8 cellular contexts compared by ENCODE assay signal in the genomic region with DNA sequence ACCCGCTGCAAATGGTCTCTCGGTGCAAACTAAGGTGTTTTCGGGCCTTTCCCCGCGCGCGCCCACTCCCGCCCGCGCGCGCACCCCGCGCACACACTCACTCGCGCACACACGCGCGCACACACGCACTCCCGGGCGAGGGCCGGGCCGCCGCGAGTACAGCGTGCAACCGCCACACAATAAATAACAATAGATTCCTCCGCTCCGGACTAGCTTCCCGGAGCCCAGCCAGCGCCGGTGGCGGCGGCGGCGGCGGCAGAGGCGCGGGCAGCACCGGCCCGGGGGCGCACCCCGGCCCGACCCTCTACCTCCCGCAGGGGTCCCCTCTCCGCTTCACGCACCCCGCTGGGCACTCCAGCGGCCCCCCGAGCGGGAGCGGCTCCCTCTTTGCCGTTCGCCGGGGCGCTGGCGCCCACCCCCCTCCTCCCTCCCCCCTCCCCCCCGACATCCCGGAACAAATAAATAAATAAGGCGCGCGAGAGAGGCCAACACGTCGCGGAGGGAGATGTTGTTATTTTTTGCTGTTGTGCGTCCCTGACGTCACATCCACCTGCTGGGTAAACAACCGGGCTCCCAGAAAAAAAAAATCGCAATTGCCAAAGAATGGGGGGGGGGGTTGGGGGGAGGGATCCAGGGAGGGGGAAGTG. TPM values are rescaled to one million over a fixed set of nuclear protein-coding genes. Genes with fewer than 3 reads are reported as not detected.
DNase-seq lines count a peak whose midpoint lies in the region; ATAC-seq, FAIRE-seq and TF ChIP-seq lines count a peak whose summit lies in the region.

A gene (minus strand): TSS at position 160 of the 647 bp plus-strand sequence. CDS start 385,347 bp downstream, outside the sequence.

- H3K27ac ChIP-seq in A549 (peak within 1 kb of the TSS; percentile 95 to 100), angular gyrus (ENCODE audit: low read depth, low read length) (peak within 1 kb of the TSS; percentile 99)

- H3K4me3 ChIP-seq in A549, result peak within 1 kb of the TSS; percentile 75

- ATAC-seq in A549 (peak; percentile 57 to 63), GM18909 (IDR thresholded peaks at IDR 0.05; ENCODE audit: poor library complexity, unreplicated experiment) (peak; percentile 40), T-helper 17 cell (peak; percentile 75), left ventricle myocardium superior (peak; percentile 75)

- H3K4me2 ChIP-seq in A549, result peak within 1 kb of the TSS; percentile 95

- peak in 1 of 2 experiments; percentile 87 for DNase-seq in A549 (ENCODE audit: low read depth in 1 of 2, low spot score in 1 of 2)
- DNase-seq in MV-4-11 (lab: John Stamatoyannopoulos, UW), result peak; percentile 72
- peak; percentile 58 to 70 (median 61) for DNase-seq in T-helper 17 cell
- peak; percentile 86 for DNase-seq in left ventricle myocardium superior
- peak; percentile 56 to 96 (median 72) for DNase-seq in posterior cingulate gyrus
- DNase-seq in ureter (ENCODE audit: low spot score), result peak; percentile 86

- CTCF ChIA-PET in A549 (lab: Yijun Ruan, JAX), result interaction anchor here (1.0 to 5.8 kb wide), 5 partner anchors 11 to 88 kb away, joined by 3 to 39 read pairs (median 4); no protein-coding TSS in a partner anchor

- H3K36me3 Mint-ChIP-seq in T-helper 17 cell (ENCODE audit: low read depth), result peaks cover 5% of the 10 kb centered on the region

- POLR2A ChIA-PET in A549 (lab: Yijun Ruan, JAX), result interaction anchor here (0.8 to 3.6 kb wide), 10 partner anchors 47 to 389 kb away, joined by 3 to 19 read pairs (median 15); no protein-coding TSS in a partner anchor

- TF ChIP-seq EP300 in A549 (IDR thresholded peaks at IDR 0.05), result no peak; a peak in 1 of 5 replicates

- no peaks in the 10 kb centered on the region for H3K27me3 Mint-ChIP-seq in T-helper 17 cell

- intact Hi-C loops in left ventricle myocardium superior (cut with micrococcal nuclease), result loop anchor here (10.0 kb wide), 2 partner anchors 279 to 459 kb away; no protein-coding TSS in a partner anchor
- intact Hi-C loops in posterior cingulate gyrus (cut with DNase I), result loop anchor here (2.0 to 10.0 kb wide), 4 partner anchors 41 to 521 kb away; no protein-coding TSS in a partner anchor

- peaks cover 32% of the 10 kb centered on the region for H3K4me1 Mint-ChIP-seq in T-helper 17 cell

- H3K9me3 ChIP-seq in A549, result no peaks in the 10 kb centered on the region
- no peaks in the 10 kb centered on the region for H3K9me3 ChIP-seq in T-helper 17 cell (ENCODE audit: control insufficient read depth, low read length, poor library complexity, severe bottlenecking)

- no peak for TF ChIP-seq CTCF in A549 (IDR thresholded peaks at IDR 0.05)

- no peak; a peak in 1 of 5 replicates for TF ChIP-seq RAD21 in A549 (conservative IDR thresholded peaks at IDR 0.05 in 1 of 2, IDR thresholded peaks at IDR 0.05 in 1 of 2)

- peak within 1 kb of the TSS; percentile 98 for H3K4me3 Mint-ChIP-seq in T-helper 17 cell

- TF ChIP-seq POLR2A in A549 (IDR thresholded peaks at IDR 0.05; ENCODE audit: low read length), result peak; percentile 31

- H3K27ac Mint-ChIP-seq in T-helper 17 cell, result peak within 1 kb of the TSS; percentile 95

- no peak for FAIRE-seq in A549 (lab: Jason Lieb, UNC)

- peaks cover 41% of the 10 kb centered on the region for H3K4me1 ChIP-seq in A549

- WGBS in A549 (ENCODE audit: missing lambda C conversion rate), result under 1% methylated on average over 34 of the region's 70 CpGs

TF ChIP-seq in A549, 52 proteins besides CTCF, POLR2A, EP300 and RAD21 (continues in another document):
- no peak for TF ChIP-seq ZFP36 (IDR thresholded peaks at IDR 0.05; ENCODE audit: borderline replicate concordance, partially characterized antibody)
- TF ChIP-seq MAZ (IDR thresholded peaks at IDR 0.05; ENCODE audit: borderline replicate concordance, low read depth, low read length), result no peak
- TF ChIP-seq, protein P1, sequence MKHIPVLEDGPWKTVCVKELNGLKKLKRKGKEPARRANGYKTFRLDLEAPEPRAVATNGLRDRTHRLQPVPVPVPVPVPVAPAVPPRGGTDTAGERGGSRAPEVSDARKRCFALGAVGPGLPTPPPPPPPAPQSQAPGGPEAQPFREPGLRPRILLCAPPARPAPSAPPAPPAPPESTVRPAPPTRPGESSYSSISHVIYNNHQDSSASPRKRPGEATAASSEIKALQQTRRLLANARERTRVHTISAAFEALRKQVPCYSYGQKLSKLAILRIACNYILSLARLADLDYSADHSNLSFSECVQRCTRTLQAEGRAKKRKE (CRISPR knock-in tag; IDR thresholded peaks at IDR 0.05; ENCODE audit: low read depth), result no peak
- TF ChIP-seq, protein P2, sequence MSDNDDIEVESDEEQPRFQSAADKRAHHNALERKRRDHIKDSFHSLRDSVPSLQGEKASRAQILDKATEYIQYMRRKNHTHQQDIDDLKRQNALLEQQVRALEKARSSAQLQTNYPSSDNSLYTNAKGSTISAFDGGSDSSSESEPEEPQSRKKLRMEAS (IDR thresholded peaks at IDR 0.05), result peak; percentile 68
- TF ChIP-seq CEBPB (IDR thresholded peaks at IDR 0.05), result no peak
- no peak for TF ChIP-seq ESRRA (IDR thresholded peaks at IDR 0.05; ENCODE audit: borderline replicate concordance, low read length)
- TF ChIP-seq, protein P3, sequence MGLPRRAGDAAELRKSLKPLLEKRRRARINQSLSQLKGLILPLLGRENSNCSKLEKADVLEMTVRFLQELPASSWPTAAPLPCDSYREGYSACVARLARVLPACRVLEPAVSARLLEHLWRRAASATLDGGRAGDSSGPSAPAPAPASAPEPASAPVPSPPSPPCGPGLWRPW (IDR thresholded peaks at IDR 0.05), result no peak
- TF ChIP-seq, protein P4, sequence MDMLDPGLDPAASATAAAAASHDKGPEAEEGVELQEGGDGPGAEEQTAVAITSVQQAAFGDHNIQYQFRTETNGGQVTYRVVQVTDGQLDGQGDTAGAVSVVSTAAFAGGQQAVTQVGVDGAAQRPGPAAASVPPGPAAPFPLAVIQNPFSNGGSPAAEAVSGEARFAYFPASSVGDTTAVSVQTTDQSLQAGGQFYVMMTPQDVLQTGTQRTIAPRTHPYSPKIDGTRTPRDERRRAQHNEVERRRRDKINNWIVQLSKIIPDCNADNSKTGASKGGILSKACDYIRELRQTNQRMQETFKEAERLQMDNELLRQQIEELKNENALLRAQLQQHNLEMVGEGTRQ (IDR thresholded peaks at IDR 0.05), result no peak
- peak in 1 of 2 experiments; percentile 74; a peak in 3 of 5 replicates for TF ChIP-seq JUN (IDR thresholded peaks at IDR 0.05)
- TF ChIP-seq TFCP2L1 (CRISPR knock-in tag; IDR thresholded peaks at IDR 0.05), result no peak
- TF ChIP-seq KDM1A (IDR thresholded peaks at IDR 0.05; ENCODE audit: low read depth), result no peak
- TF ChIP-seq, protein P5, sequence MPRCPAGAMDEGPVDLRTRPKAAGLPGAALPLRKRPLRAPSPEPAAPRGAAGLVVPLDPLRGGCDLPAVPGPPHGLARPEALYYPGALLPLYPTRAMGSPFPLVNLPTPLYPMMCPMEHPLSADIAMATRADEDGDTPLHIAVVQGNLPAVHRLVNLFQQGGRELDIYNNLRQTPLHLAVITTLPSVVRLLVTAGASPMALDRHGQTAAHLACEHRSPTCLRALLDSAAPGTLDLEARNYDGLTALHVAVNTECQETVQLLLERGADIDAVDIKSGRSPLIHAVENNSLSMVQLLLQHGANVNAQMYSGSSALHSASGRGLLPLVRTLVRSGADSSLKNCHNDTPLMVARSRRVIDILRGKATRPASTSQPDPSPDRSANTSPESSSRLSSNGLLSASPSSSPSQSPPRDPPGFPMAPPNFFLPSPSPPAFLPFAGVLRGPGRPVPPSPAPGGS (IDR thresholded peaks at IDR 0.05), result peak; percentile 50; the same call in 1 of the 3 replicates
- no peak for TF ChIP-seq RCOR1 (IDR thresholded peaks at IDR 0.05; ENCODE audit: low read depth, low read length)
- no peak for TF ChIP-seq HEYL (CRISPR knock-in tag; IDR thresholded peaks at IDR 0.05)
- no peak for TF ChIP-seq JUNB (IDR thresholded peaks at IDR 0.05)
- TF ChIP-seq MYC (IDR thresholded peaks at IDR 0.05; ENCODE audit: borderline replicate concordance, low read length), result peak; percentile 68
- TF ChIP-seq FOSB (CRISPR knock-in tag; IDR thresholded peaks at IDR 0.05), result no peak
- TF ChIP-seq ZNF302 (CRISPR knock-in tag; IDR thresholded peaks at IDR 0.05), result no peak
- TF ChIP-seq ZSCAN20 (CRISPR knock-in tag; IDR thresholded peaks at IDR 0.05), result no peak
- TF ChIP-seq POLR2AphosphoS2 (conservative IDR thresholded peaks at IDR 0.05; ENCODE audit: low read length), result no peak
- TF ChIP-seq, protein P6, sequence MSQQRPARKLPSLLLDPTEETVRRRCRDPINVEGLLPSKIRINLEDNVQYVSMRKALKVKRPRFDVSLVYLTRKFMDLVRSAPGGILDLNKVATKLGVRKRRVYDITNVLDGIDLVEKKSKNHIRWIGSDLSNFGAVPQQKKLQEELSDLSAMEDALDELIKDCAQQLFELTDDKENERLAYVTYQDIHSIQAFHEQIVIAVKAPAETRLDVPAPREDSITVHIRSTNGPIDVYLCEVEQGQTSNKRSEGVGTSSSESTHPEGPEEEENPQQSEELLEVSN (IDR thresholded peaks at IDR 0.05; ENCODE audit: borderline replicate concordance, low read depth), result peak; percentile 55; the same call in 1 of the 2 replicates
- TF ChIP-seq CBX2 (IDR thresholded peaks at IDR 0.05; ENCODE audit: borderline replicate concordance, low read depth), result no peak
- no peak for TF ChIP-seq RNF2 (IDR thresholded peaks at IDR 0.05; ENCODE audit: borderline replicate concordance, low read depth)
- no peak for TF ChIP-seq HOXA7 (CRISPR knock-in tag; IDR thresholded peaks at IDR 0.05)
- TF ChIP-seq FOXS1 (CRISPR knock-in tag; IDR thresholded peaks at IDR 0.05), result no peak
- peak; percentile 71 for TF ChIP-seq PHF8 (IDR thresholded peaks at IDR 0.05; ENCODE audit: borderline replicate concordance, low read depth)
- TF ChIP-seq HOXB5 (CRISPR knock-in tag; IDR thresholded peaks at IDR 0.05), result 0 out of 2 replicates have a peak, but pooled peaks have one; percentile 29

RNA-seq across cellular contexts. Expression of the gene that starts here (rescaled TPM):
- polyA plus RNA-seq in A549 (2011; rRNA removed), result 13.9 and 16.3 TPM in 2 replicates
- 3.7 and 5.5 TPM in 2 replicates for polyA plus RNA-seq in A549 (2012; cell fraction: cytosol; rRNA removed)
- 5.3 and 8.9 TPM in 2 replicates for polyA plus RNA-seq in A549 (2012; cell fraction: nucleus; rRNA removed)
- 9.8 to 13.5 TPM (median 12.8 TPM) in 3 replicates for polyA plus RNA-seq in A549 (2017; fragmentation: RNase III; extraction: RNeasy Plus Mini Kit Qiagen cat#74134 plus additional on column Dnase treatment)
- 73.2 and 83.5 TPM in 2 replicates for polyA minus RNA-seq in A549 (2011; rRNA and poly(A)+ RNA removed)
- total RNA-seq in T-helper 17 cell, result 100 to 1,000 TPM; 377 to 395 TPM
- total RNA-seq in left ventricle myocardium superior, result 35.2 TPM
- total RNA-seq in ureter, result 179 TPM
